Comparison of ENCODE assay signal across 2 cellular contexts in genomic region chr14:59214702-59215302, GRCh38.
TF ChIP-seq lines count a peak whose summit lies in the region.

No MANE protein-coding gene starts in this region.

TF ChIP-seq in SK-N-SH treated with all-trans-retinoic acid at 6 μM for 48 hours, 23 proteins besides CTCF, POLR2A, EP300 and RAD21 (continued from another document):
- no peak for TF ChIP-seq PATZ1 (CRISPR knock-in tag; IDR thresholded peaks at IDR 0.05; ENCODE audit: borderline replicate concordance)

TF ChIP-seq in SK-N-SH, 30 proteins besides CTCF, POLR2A, EP300 and RAD21 (continued from another document):
- TF ChIP-seq EZH2phosphoT487 (IDR thresholded peaks at IDR 0.05; ENCODE audit: borderline replicate concordance, low read depth) (no peak), ZBTB33 (IDR thresholded peaks at IDR 0.05; ENCODE audit: borderline replicate concordance, low read depth) (no peak), GATA2 (CRISPR knock-in tag; IDR thresholded peaks at IDR 0.05) (no peak), IRF3 (IDR thresholded peaks at IDR 0.05; ENCODE audit: low read depth, low read length) (no peak), GABPA (IDR thresholded peaks at IDR 0.05; ENCODE audit: low read depth) (no peak), RFX5 (IDR thresholded peaks at IDR 0.05; ENCODE audit: low read length) (no peak), FOXM1 (IDR thresholded peaks at IDR 0.05; ENCODE audit: low read depth) (no peak), PBX3 (IDR thresholded peaks at IDR 0.05) (no peak), NRF1 (IDR thresholded peaks at IDR 0.05; ENCODE audit: low read depth, low read length) (no peak), CHD2 (IDR thresholded peaks at IDR 0.05; ENCODE audit: low read length, partially characterized antibody) (no peak)
TF ChIP-seq in SK-N-SH: peak in this region for 0.
